Comparison of ENCODE assay signal across 1 cellular context in the genomic region with DNA sequence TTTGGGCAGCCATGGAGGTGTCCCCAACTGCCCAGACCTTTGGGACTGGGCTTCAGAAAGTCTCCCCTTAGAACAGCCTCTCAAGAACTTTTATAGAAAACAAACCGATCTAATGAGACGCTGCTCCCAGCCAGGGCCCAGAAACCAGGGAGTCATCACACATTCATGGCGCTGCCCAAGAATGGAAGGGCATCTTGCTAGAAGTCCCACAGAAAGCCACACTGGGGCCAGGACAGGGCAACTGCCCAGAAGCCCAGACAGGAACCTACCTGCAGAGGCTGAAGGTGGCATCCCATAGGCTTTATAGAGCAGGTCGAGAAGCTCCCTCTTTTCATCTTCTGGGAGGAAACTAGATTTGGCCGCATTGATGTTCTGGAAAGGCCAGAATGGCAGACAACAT.
TF ChIP-seq lines count a peak whose summit lies in the region.

No MANE protein-coding gene starts in this region.

TF ChIP-seq in endothelial cell of umbilical vein, 7 proteins besides CTCF, POLR2A, EP300 and RAD21:
- TF ChIP-seq POLR2AphosphoS5 (IDR thresholded peaks at IDR 0.05; ENCODE audit: insufficient read depth, low read depth, low read length) = peak; percentile 12
- TF ChIP-seq, protein P1, sequence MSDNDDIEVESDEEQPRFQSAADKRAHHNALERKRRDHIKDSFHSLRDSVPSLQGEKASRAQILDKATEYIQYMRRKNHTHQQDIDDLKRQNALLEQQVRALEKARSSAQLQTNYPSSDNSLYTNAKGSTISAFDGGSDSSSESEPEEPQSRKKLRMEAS (IDR thresholded peaks at IDR 0.05; ENCODE audit: insufficient read depth, insufficient read length) = no peak
